ENCODE assay signal across 8 cellular contexts in genomic region chr16:3045758-3046505, GRCh38. TPM values are rescaled to one million over a fixed set of nuclear protein-coding genes. Genes with fewer than 3 reads are reported as not detected.
A peak's percentile ranks its signal among the peaks of the same experiment; 100 is the strongest.
DNase-seq lines count a peak whose midpoint lies in the region; ATAC-seq and TF ChIP-seq lines count a peak whose summit lies in the region.

No MANE protein-coding gene starts in this region.

- peaks cover 12% of the 10 kb centered on the region for H3K36me3 Mint-ChIP-seq in activated T-helper 17 cell treated with anti-CD3 and anti-CD28 coated beads, Interleukin-2, amount 50 U/mL, for 72 hours (ENCODE audit: low read depth)
- H3K36me3 Mint-ChIP-seq in stimulated activated effector memory CD8-positive, alpha-beta T cell treated with anti-CD3 and anti-CD28 coated beads, Interleukin-12 subunit alpha, Interleukin-12 subunit beta, amount 100 ng/mL, for 72 hours = peaks cover 30% of the 10 kb centered on the region

- TF ChIP-seq CTCF in HEK293 (tag by site-specific recombination; IDR thresholded peaks at IDR 0.05) = no peak

- H3K79me2 ChIP-seq in ACC112 (ENCODE audit: control insufficient read depth, insufficient read depth, low read length, unreplicated experiment) = no peaks in the 10 kb centered on the region

- H3K27ac Mint-ChIP-seq in activated T-helper 17 cell treated with anti-CD3 and anti-CD28 coated beads, Interleukin-2, amount 50 U/mL, for 72 hours = no peak overlapping the region
- H3K27ac Mint-ChIP-seq in stimulated activated effector memory CD8-positive, alpha-beta T cell treated with anti-CD3 and anti-CD28 coated beads, Interleukin-12 subunit alpha, Interleukin-12 subunit beta, amount 100 ng/mL, for 72 hours = peak overlapping the region; percentile 68

- H3K4me3 Mint-ChIP-seq in activated T-helper 17 cell treated with anti-CD3 and anti-CD28 coated beads, Interleukin-2, amount 50 U/mL, for 72 hours = peak overlapping the region; percentile 67
- H3K4me3 Mint-ChIP-seq in stimulated activated effector memory CD8-positive, alpha-beta T cell treated with anti-CD3 and anti-CD28 coated beads, Interleukin-12 subunit alpha, Interleukin-12 subunit beta, amount 100 ng/mL, for 72 hours = peak overlapping the region; percentile 76

- no peaks in the 10 kb centered on the region for H3K9me3 Mint-ChIP-seq in activated T-helper 17 cell treated with anti-CD3 and anti-CD28 coated beads, Interleukin-2, amount 50 U/mL, for 72 hours
- no peaks in the 10 kb centered on the region for H3K9me3 Mint-ChIP-seq in stimulated activated effector memory CD8-positive, alpha-beta T cell treated with anti-CD3 and anti-CD28 coated beads, Interleukin-12 subunit alpha, Interleukin-12 subunit beta, amount 100 ng/mL, for 72 hours

- H3K4me1 ChIP-seq in ACC112 (ENCODE audit: control insufficient read depth, insufficient read depth, low read length, unreplicated experiment) (no peaks in the 10 kb centered on the region), HEK293 (ENCODE audit: control insufficient read depth, insufficient read depth, low read length) (no peaks in the 10 kb centered on the region), iPS DF 6.9 (ENCODE audit: control insufficient read depth, insufficient read depth, low read length) (peaks cover 1% of the 10 kb centered on the region; the same call in 1 of the 2 replicates)

- DNase-seq in iPS DF 6.9 (ENCODE audit: low read depth, low spot score) (no peak), erythroblast (lab: John Stamatoyannopoulos, UW) (no peak), GM03348 (ENCODE audit: low spot score) (no peak), NCI-H82 (lab: John Stamatoyannopoulos, UW) (no peak)
- DNase-seq in stimulated activated effector memory CD8-positive, alpha-beta T cell treated with anti-CD3 and anti-CD28 coated beads, Interleukin-12 subunit alpha, Interleukin-12 subunit beta, amount 100 ng/mL, for 72 hours (ENCODE audit: low spot score in 2 of 2) = peak in 1 of 2 donors; percentile 75

- peak overlapping the region; percentile 71 for H3K4me3 ChIP-seq in ACC112 (ENCODE audit: low read depth, low read length)
- H3K4me3 ChIP-seq in HEK293 (ENCODE audit: low read depth, low read length) = peak overlapping the region; percentile 48
- peak overlapping the region; percentile 60 for H3K4me3 ChIP-seq in iPS DF 6.9 (ENCODE audit: low read length)

- H3K27ac ChIP-seq in ACC112 (ENCODE audit: low read depth, low read length) = no peak overlapping the region
- H3K27ac ChIP-seq in HEK293 (ENCODE audit: extremely low read depth, low read depth, low read length) = no peak overlapping the region
- H3K27ac ChIP-seq in iPS DF 6.9 (ENCODE audit: low read length) = no peak overlapping the region

- H3K36me3 ChIP-seq in ACC112 (ENCODE audit: insufficient read depth, low read length) (no peaks in the 10 kb centered on the region), HEK293 (ENCODE audit: control insufficient read depth in 2 of 2, insufficient read depth in 1 of 2, low read length in 2 of 2) (no peaks in the 10 kb centered on the region), iPS DF 6.9 (ENCODE audit: control insufficient read depth, insufficient read depth, low read length) (0 out of 2 replicates have a peak, but pooled peaks cover 3% of the 10 kb centered on the region)

- POLR2A ChIA-PET in HEK293 (lab: Yijun Ruan, JAX) = interaction anchor here (0.7 to 1.4 kb wide), 3 partner anchors 15 to 102 kb away, joined by 4 to 11 read pairs (median 6); no protein-coding TSS in a partner anchor

- CTCF ChIA-PET in HEK293 (lab: Yijun Ruan, JAX) = interaction anchor here (0.6 to 2.0 kb wide), 3 partner anchors 9 to 18 kb away, joined by 3 to 9 read pairs (median 3); partner anchors contain the start of gene BICDL2

- WGBS in iPS DF 6.9 (ENCODE audit: insufficient coverage, insufficient read length) = no CpG with 5 or more reads among the region's 65 CpGs

- H3K9me3 ChIP-seq in HEK293 (ENCODE audit: control insufficient read depth, insufficient read depth, low read depth, low read length) (no peaks in the 10 kb centered on the region), iPS DF 6.9 (ENCODE audit: control insufficient read depth, insufficient read depth, low read length) (no peaks in the 10 kb centered on the region)

- no peaks in the 10 kb centered on the region for H3K4me1 Mint-ChIP-seq in activated T-helper 17 cell treated with anti-CD3 and anti-CD28 coated beads, Interleukin-2, amount 50 U/mL, for 72 hours
- peaks cover 26% of the 10 kb centered on the region for H3K4me1 Mint-ChIP-seq in stimulated activated effector memory CD8-positive, alpha-beta T cell treated with anti-CD3 and anti-CD28 coated beads, Interleukin-12 subunit alpha, Interleukin-12 subunit beta, amount 100 ng/mL, for 72 hours

- peak overlapping the region; percentile 43 for H2AFZ ChIP-seq in ACC112 (ENCODE audit: low read length, unreplicated experiment)

- ATAC-seq in activated T-helper 17 cell treated with anti-CD3 and anti-CD28 coated beads, Interleukin-2, amount 50 U/mL, for 72 hours (replicated peaks) = peak; percentile 33
- peak; percentile 57 for ATAC-seq in stimulated activated effector memory CD8-positive, alpha-beta T cell treated with anti-CD3 and anti-CD28 coated beads, Interleukin-12 subunit alpha, Interleukin-12 subunit beta, amount 100 ng/mL, for 72 hours

- peaks cover 22% of the 10 kb centered on the region for H3K27me3 Mint-ChIP-seq in activated T-helper 17 cell treated with anti-CD3 and anti-CD28 coated beads, Interleukin-2, amount 50 U/mL, for 72 hours

- peaks cover 31% of the 10 kb centered on the region for H3K27me3 ChIP-seq in ACC112 (ENCODE audit: insufficient read depth, low read length)
- no peaks in the 10 kb centered on the region for H3K27me3 ChIP-seq in iPS DF 6.9 (ENCODE audit: control insufficient read depth, insufficient read depth, low read length)

- no peak for TF ChIP-seq POLR2A in erythroblast (IDR thresholded peaks at IDR 0.05; ENCODE audit: low read length)

TF ChIP-seq in HEK293, 187 proteins besides CTCF, POLR2A, EP300 and RAD21 (continues in another document):
- TF ChIP-seq ZNF16 (tag by site-specific recombination; IDR thresholded peaks at IDR 0.05; ENCODE audit: low read depth) (no peak), ZNF704 (tag by site-specific recombination; IDR thresholded peaks at IDR 0.05) (no peak), ZXDB (tag by site-specific recombination; IDR thresholded peaks at IDR 0.05) (peak; percentile 16; the same call in 1 of the 2 replicates), IKZF3 (tag by site-specific recombination; IDR thresholded peaks at IDR 0.05) (peak; percentile 32; the same call in 1 of the 2 replicates), OSR2 (tag by site-specific recombination; IDR thresholded peaks at IDR 0.05) (peak; percentile 53), ZEB2 (tag by site-specific recombination; IDR thresholded peaks at IDR 0.05) (0 out of 2 replicates have a peak, but pooled peaks have one; percentile 17), ZNF654 (tag by site-specific recombination; IDR thresholded peaks at IDR 0.05; ENCODE audit: low read depth) (no peak), ZNF561 (tag by site-specific recombination; IDR thresholded peaks at IDR 0.05; ENCODE audit: borderline replicate concordance) (0 out of 2 replicates have a peak, but pooled peaks have one; percentile 70), ZNF473 (tag by site-specific recombination; IDR thresholded peaks at IDR 0.05) (no peak), ZSCAN30 (tag by site-specific recombination; IDR thresholded peaks at IDR 0.05) (no peak), ZFP69B (tag by site-specific recombination; IDR thresholded peaks at IDR 0.05) (no peak), ZNF391 (tag by site-specific recombination; IDR thresholded peaks at IDR 0.05; ENCODE audit: borderline replicate concordance, low read depth) (no peak), KLF7 (tag by site-specific recombination; IDR thresholded peaks at IDR 0.05; ENCODE audit: borderline replicate concordance) (no peak), ZBTB20 (tag by site-specific recombination; IDR thresholded peaks at IDR 0.05) (peak; percentile 58; the same call in 1 of the 2 replicates), SP3 (tag by site-specific recombination; IDR thresholded peaks at IDR 0.05) (peak; percentile 46; the same call in 1 of the 2 replicates), HOXA7 (CRISPR knock-in tag; IDR thresholded peaks at IDR 0.05; ENCODE audit: borderline replicate concordance) (no peak), ZNF335 (tag by site-specific recombination; conservative IDR thresholded peaks at IDR 0.05) (peak; percentile 79), EGR2 (tag by site-specific recombination; IDR thresholded peaks at IDR 0.05; ENCODE audit: low read depth) (peak; percentile 68), ZNF121 (tag by site-specific recombination; IDR thresholded peaks at IDR 0.05) (no peak), KLF9 (tag by site-specific recombination; IDR thresholded peaks at IDR 0.05; ENCODE audit: low read depth) (peak; percentile 47; the same call in 1 of the 2 replicates), ZNF114 (tag by site-specific recombination; IDR thresholded peaks at IDR 0.05) (no peak), KLF10 (tag by site-specific recombination; IDR thresholded peaks at IDR 0.05) (peak; percentile 51; the same call in 1 of the 2 replicates), ZBTB8A (tag by site-specific recombination; IDR thresholded peaks at IDR 0.05) (peak; percentile 56; the same call in 1 of the 2 replicates), GLI4 (tag by site-specific recombination; IDR thresholded peaks at IDR 0.05) (no peak)

RNA-seq across cellular contexts. Expression of gene MMP25, which starts 0.4 kb away (rescaled TPM):
- total RNA-seq in activated T-helper 17 cell treated with anti-CD3 and anti-CD28 coated beads, Interleukin-2, amount 50 U/mL, for 72 hours = 1 to 10 TPM; 5.9 to 7.1 TPM

RNA-seq across cellular contexts. Expression of gene BICDL2, which starts 9.2 kb away (rescaled TPM):
- 10 to 100 TPM in 1 of 2 donors, 1 to 10 TPM in 1; 1.1 to 12.1 TPM for total RNA-seq in activated T-helper 17 cell treated with anti-CD3 and anti-CD28 coated beads, Interleukin-2, amount 50 U/mL, for 72 hours

RNA-seq across cellular contexts. Expression of gene IL32, which starts 19.5 kb away (rescaled TPM):
- 1,000 to 10,000 TPM; 3,603 to 3,666 TPM for total RNA-seq in activated T-helper 17 cell treated with anti-CD3 and anti-CD28 coated beads, Interleukin-2, amount 50 U/mL, for 72 hours

RNA-seq across cellular contexts. Expression of gene THOC6, which starts 22.1 kb away (rescaled TPM):
- total RNA-seq in activated T-helper 17 cell treated with anti-CD3 and anti-CD28 coated beads, Interleukin-2, amount 50 U/mL, for 72 hours = 10 to 100 TPM; 49.8 to 68.1 TPM

RNA-seq across cellular contexts. Expression of gene HCFC1R1, which starts 22.2 kb away (rescaled TPM):
- 10 to 100 TPM; 28.2 to 46.0 TPM for total RNA-seq in activated T-helper 17 cell treated with anti-CD3 and anti-CD28 coated beads, Interleukin-2, amount 50 U/mL, for 72 hours
